ENCODE assay signal across 8 cellular contexts in the genomic region with DNA sequence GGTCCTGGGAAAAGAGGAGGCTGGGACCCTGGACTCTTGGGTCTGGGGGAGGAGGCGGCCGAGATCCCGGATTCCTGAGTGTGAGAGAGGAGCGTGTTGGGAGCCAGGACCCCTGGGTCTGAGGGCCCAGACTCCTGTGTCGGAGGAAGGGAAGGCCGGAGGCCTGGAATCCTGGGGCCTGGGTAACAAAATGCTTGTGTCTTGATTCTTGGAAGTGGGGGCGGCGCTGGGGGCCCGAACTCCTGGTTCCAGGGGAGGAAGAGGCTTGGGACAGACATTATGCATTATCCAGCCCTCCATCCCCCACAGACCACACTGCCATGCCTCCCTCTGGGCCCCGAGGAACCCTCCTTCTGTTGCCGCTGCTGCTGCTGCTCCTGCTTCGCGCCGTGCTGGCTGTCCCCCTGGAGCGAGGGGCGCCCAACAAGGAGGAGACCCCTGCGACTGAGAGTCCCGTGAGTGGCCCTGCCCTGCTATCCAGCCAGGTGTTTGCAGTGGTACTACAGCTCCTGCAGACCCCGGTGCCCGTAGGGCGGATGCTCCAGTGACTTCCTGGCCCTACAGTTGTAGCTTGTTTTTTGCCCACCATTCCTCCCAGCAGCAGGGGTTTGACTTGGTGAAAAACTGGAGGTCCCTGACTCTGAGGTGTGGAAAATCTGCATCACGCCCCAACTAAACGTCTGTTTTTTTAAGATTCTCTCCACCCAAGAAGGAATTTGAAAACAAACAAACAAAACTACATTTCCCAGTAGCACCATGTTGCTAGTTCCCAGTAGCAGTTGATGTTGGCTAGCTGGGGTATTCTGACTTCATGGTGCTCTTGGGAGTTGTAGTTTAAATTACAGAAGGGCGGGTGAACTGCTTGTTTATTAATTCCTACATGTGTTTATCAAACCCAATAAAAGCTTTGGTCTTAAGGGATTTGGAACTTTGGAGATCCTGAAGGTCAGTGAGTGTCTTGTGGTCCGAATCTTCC. TPM values are rescaled to one million over a fixed set of nuclear protein-coding genes. Genes with fewer than 3 reads are reported as not detected.
DNase-seq lines count a peak whose midpoint lies in the region; ATAC-seq and TF ChIP-seq lines count a peak whose summit lies in the region.

No MANE protein-coding gene starts in this region.

- H3K9ac ChIP-seq in colonic mucosa (ENCODE audit: low read depth in 2 of 2, low read length in 2 of 2): peak overlapping the region; percentile 86 to 87

- DNase-seq in ACHN (peak; percentile 23), GM19238 (ENCODE audit: insufficient read length, low spot score) (peak; percentile 50), RWPE2 (ENCODE audit: low spot score) (no peak), colonic mucosa (no peak), lung (ENCODE audit: low spot score) (no peak), thyroid gland (no peak), posterior vena cava (ENCODE audit: low spot score) (no peak)

- H3K36me3 ChIP-seq in RWPE2 (ENCODE audit: low read depth) (peaks cover 25% of the 10 kb centered on the region), colonic mucosa (no peaks in the 10 kb centered on the region), lung (ENCODE audit: control insufficient read depth in 2 of 2, insufficient read depth in 2 of 2, low read length in 2 of 2) (peaks cover 9 to 14% of the 10 kb centered on the region in 2 donors), thyroid gland (peaks cover 10 to 19% of the 10 kb centered on the region in 2 donors)

- H3K27ac ChIP-seq in RWPE2 (ENCODE audit: poor library complexity, severe bottlenecking): peak overlapping the region; percentile 61
- H3K27ac ChIP-seq in colonic mucosa: peak overlapping the region; percentile 79
- H3K27ac ChIP-seq in lung (ENCODE audit: low read depth in 1 of 2, low read length in 1 of 2): peak overlapping the region; percentile 88 to 92
- peak overlapping the region; percentile 69 to 94 (median 85) for H3K27ac ChIP-seq in thyroid gland

- intact Hi-C loops in colonic mucosa (cut with DNase I): no loop called here
- intact Hi-C loops in thyroid gland (cut with DNase I): loop anchor here (10.0 kb wide), 1 partner anchor 54 kb away; the partner anchor contains the start of gene BAX
- intact Hi-C loops in posterior vena cava (cut with DNase I): no loop called here

- ATAC-seq in RWPE2 (ENCODE audit: low read depth): no peak; the same call in 2 of the 3 replicates
- no peak for ATAC-seq in lung (ENCODE audit: insufficient read depth, low FRiP score)
- ATAC-seq in GM18519 (IDR thresholded peaks at IDR 0.05; ENCODE audit: low FRiP score, unreplicated experiment): no peak

- H3K4me3 ChIP-seq in RWPE2 (ENCODE audit: severe bottlenecking): peak overlapping the region; percentile 58
- peak overlapping the region; percentile 85 for H3K4me3 ChIP-seq in colonic mucosa
- H3K4me3 ChIP-seq in lung: peak overlapping the region; percentile 82
- peak overlapping the region; percentile 67 to 91 (median 78) for H3K4me3 ChIP-seq in thyroid gland (replicated peaks in 1 of 3)

- H3K9me3 ChIP-seq in RWPE2 (ENCODE audit: severe bottlenecking): no peaks in the 10 kb centered on the region
- H3K9me3 ChIP-seq in colonic mucosa: no peaks in the 10 kb centered on the region
- H3K9me3 ChIP-seq in lung (ENCODE audit: control insufficient read depth in 2 of 2, insufficient read depth in 1 of 2, low read length in 1 of 2): no peaks in the 10 kb centered on the region
- no peaks in the 10 kb centered on the region for H3K9me3 ChIP-seq in thyroid gland

- no peaks in the 10 kb centered on the region for H3K4me1 ChIP-seq in RWPE2 (ENCODE audit: insufficient read depth, poor library complexity, severe bottlenecking)
- no peaks in the 10 kb centered on the region for H3K4me1 ChIP-seq in colonic mucosa
- peaks cover 2 to 17% of the 10 kb centered on the region in 2 donors for H3K4me1 ChIP-seq in lung (ENCODE audit: control insufficient read depth in 2 of 2, insufficient read depth in 2 of 2, low read length in 2 of 2)
- peaks cover 17 to 25% of the 10 kb centered on the region in 2 donors for H3K4me1 ChIP-seq in thyroid gland

- H3K27me3 ChIP-seq in RWPE2 (ENCODE audit: insufficient read depth, poor library complexity, severe bottlenecking): no peaks in the 10 kb centered on the region
- H3K27me3 ChIP-seq in colonic mucosa: no peaks in the 10 kb centered on the region
- H3K27me3 ChIP-seq in lung (ENCODE audit: control insufficient read depth, insufficient read depth): no peaks in the 10 kb centered on the region
- H3K27me3 ChIP-seq in thyroid gland: no peaks in the 10 kb centered on the region

- 11 to 20% methylated on average over 23 to 25 of the region's 25 CpGs for WGBS in lung, 2 donors
- 15 to 22% methylated on average over 12 to 19 of the region's 25 CpGs for WGBS in thyroid gland, 2 donors

- TF ChIP-seq CTCF in RWPE2 (IDR thresholded peaks at IDR 0.05; ENCODE audit: poor library complexity, severe bottlenecking) (no peak), colonic mucosa (IDR thresholded peaks at IDR 0.05) (no peak), lung (IDR thresholded peaks at IDR 0.05; ENCODE audit: control extremely low read depth, extremely low read depth) (no peak), thyroid gland (IDR thresholded peaks at IDR 0.05) (no peak)

- TF ChIP-seq POLR2A in thyroid gland (IDR thresholded peaks at IDR 0.05): no peak

- in situ Hi-C loops in ACHN (cut with HindIII; ENCODE audit: low pct_ligation_motif_present, low pct_unique_long_range_greater_than_20kb, low sequenced_read_pairs): no loop called here

RNA-seq across cellular contexts. Expression of gene NUCB1, which starts 0.7 kb away (rescaled TPM):
- 100 to 1,000 TPM; 180 to 184 TPM for total RNA-seq in colonic mucosa
- total RNA-seq in lung: 100 to 1,000 TPM; 214 to 346 TPM
- polyA plus RNA-seq in lung: 100 to 1,000 TPM; 362 to 367 TPM
- 100 to 1,000 TPM; 267 to 424 (median 371) TPM for total RNA-seq in thyroid gland
- 100 to 1,000 TPM; 219 to 282 TPM for total RNA-seq in posterior vena cava

RNA-seq across cellular contexts. Expression of gene TULP2, which starts 2.2 kb away (rescaled TPM):
- total RNA-seq in colonic mucosa (not detected), lung (under 1 TPM; 0.31 to 0.54 TPM), thyroid gland (under 1 TPM in 1 of 4 donors, not detected in 3; 0.27 TPM), posterior vena cava (1 to 10 TPM in 1 of 2 donors, under 1 TPM in 1; 0.86 to 1.9 TPM)
- polyA plus RNA-seq in lung: under 1 TPM; 0.13 to 0.20 TPM

RNA-seq across cellular contexts. Expression of gene PPP1R15A, which starts 28.5 kb away (rescaled TPM):
- total RNA-seq in colonic mucosa (10 to 100 TPM; 23.9 to 33.3 TPM), lung (100 to 1,000 TPM; 101 to 104 TPM), thyroid gland (10 to 100 TPM; 18.7 to 31.7 (median 24.2) TPM), posterior vena cava (100 to 1,000 TPM in 1 of 2 donors, 10 to 100 TPM in 1; 72.8 to 172 TPM)
- polyA plus RNA-seq in lung: 100 to 1,000 TPM; 203 to 208 TPM

RNA-seq across cellular contexts. Expression of gene PLEKHA4, which starts 32.3 kb away (rescaled TPM):
- total RNA-seq in colonic mucosa (1 to 10 TPM; 5.6 to 6.6 TPM), lung (10 to 100 TPM in 1 of 2 donors, 1 to 10 TPM in 1; 8.4 to 57.7 TPM), thyroid gland (10 to 100 TPM; 15.2 to 21.8 (median 19.0) TPM), posterior vena cava (10 to 100 TPM; 91.0 to 91.2 TPM)
- polyA plus RNA-seq in lung: 10 to 100 TPM; 19.3 to 22.0 TPM

RNA-seq across cellular contexts. Expression of gene DHDH, which starts 32.7 kb away (rescaled TPM):
- total RNA-seq in colonic mucosa: 1 to 10 TPM in 1 of 2 donors, not detected in 1; 1.5 TPM
- total RNA-seq in lung: 1 to 10 TPM in 1 of 2 donors, under 1 TPM in 1; 0.51 to 2.8 TPM
- 1 to 10 TPM in 1 of 2 donors, under 1 TPM in 1; 1.00 to 6.0 TPM for polyA plus RNA-seq in lung
- total RNA-seq in thyroid gland: not detected
- total RNA-seq in posterior vena cava: not detected

Comparison
In these comparisons a context has a peak if more than half of its experiments do, and no peak if none do; other contexts are left out.
1. DNase-seq: peak in ACHN (single experiment) and GM19238 (single experiment); none in RWPE2 (single experiment), colonic mucosa (single experiment), lung (single experiment), thyroid gland (0 of 2) and posterior vena cava (single experiment).
2. Peak in every context shown above with its lines, with median percentiles within 50 percentile points of each other: H3K27ac ChIP-seq and H3K4me3 ChIP-seq.